In genomic region chr7:44120395-44120794, GRCh38 we compare ENCODE assay signal across 29 cellular contexts. TPM values are rescaled to one million over a fixed set of nuclear protein-coding genes. Genes with fewer than 3 reads are reported as not detected.
DNase-seq lines count a peak whose midpoint lies in the region; ATAC-seq, FAIRE-seq and TF ChIP-seq lines count a peak whose summit lies in the region.
"Had no signal": no experiment of that assay in that cellular context is flagged by ENCODE, and none has a peak within 500 bp of the region (broad histone marks: within the 10 kb centered on the region; RNA-seq: fewer than 3 reads in every experiment).

No MANE protein-coding gene starts in this region.

- no peak for TF ChIP-seq RAD21 in GM12878 (IDR thresholded peaks at IDR 0.05; ENCODE audit: insufficient read depth, low read depth, low read length)

- BruUV-seq in MCF 10A (replicated peaks; lab: Mats Ljungman, UMichigan) (no TSS peak), mammary epithelial cell (replicated peaks; lab: Mats Ljungman, UMichigan) (no TSS peak), GM12878 (replicated peaks; lab: Mats Ljungman, UMichigan) (no TSS peak)

- peak overlapping the region; percentile 52 for H3K27ac Mint-ChIP-seq in MCF 10A (ENCODE audit: low read depth, unreplicated experiment)
- peak overlapping the region; percentile 65 for H3K27ac Mint-ChIP-seq in stimulated activated effector memory CD8-positive, alpha-beta T cell treated with anti-CD3 and anti-CD28 coated beads, Interleukin-12 subunit alpha, Interleukin-12 subunit beta, amount 100 ng/mL, for 72 hours
- H3K27ac Mint-ChIP-seq: GM23338; T-helper 2 cell treated with Interferon-gamma antibody and Interleukin-4, amounts not matched to agents 5 μg/mL and 100 μg/mL, for 36 hours had no signal

- WGBS in mammary epithelial cell (ENCODE audit: low coverage, missing lambda C conversion rate): 92% methylated on average over 6 of the region's 6 CpGs
- 88% methylated on average over 6 of the region's 6 CpGs for WGBS in GM12878 (ENCODE audit: insufficient coverage, insufficient replicate concordance, low lambda C conversion rate, missing lambda C conversion rate)
- WGBS in esophagus squamous epithelium, 2 donors: 82 to 83% methylated on average over 5 to 6 of the region's 6 CpGs

- no peaks in the 10 kb centered on the region for H3K9me3 Mint-ChIP-seq in MCF 10A (ENCODE audit: unreplicated experiment)
- no peaks in the 10 kb centered on the region for H3K9me3 Mint-ChIP-seq in stimulated activated effector memory CD8-positive, alpha-beta T cell treated with anti-CD3 and anti-CD28 coated beads, Interleukin-12 subunit alpha, Interleukin-12 subunit beta, amount 100 ng/mL, for 72 hours
- H3K9me3 Mint-ChIP-seq: activated naive CD8-positive, alpha-beta T cell treated with anti-CD3 and anti-CD28 coated beads, Interleukin-2, amount 10 ng/mL, durations not matched to agents 7 days and 5 days; CD14-positive monocyte; GM23338; HFFc6; T-helper 2 cell treated with Interferon-gamma antibody and Interleukin-4, amounts not matched to agents 5 μg/mL and 100 μg/mL, for 36 hours had no signal

- H3K27ac ChIP-seq in mammary epithelial cell (ENCODE audit: insufficient read depth, low read depth, low read length) (no peak overlapping the region), HEK293 (ENCODE audit: extremely low read depth, low read depth, low read length) (no peak overlapping the region), GM12878 (ENCODE audit: control insufficient read depth, insufficient read depth) (no peak overlapping the region), esophagus squamous epithelium (no peak overlapping the region)
- H3K27ac ChIP-seq: dorsolateral prefrontal cortex had no signal

- peaks cover 32% of the 10 kb centered on the region for H3K4me1 Mint-ChIP-seq in MCF 10A (ENCODE audit: insufficient read depth, unreplicated experiment)
- peaks cover 40% of the 10 kb centered on the region for H3K4me1 Mint-ChIP-seq in stimulated activated effector memory CD8-positive, alpha-beta T cell treated with anti-CD3 and anti-CD28 coated beads, Interleukin-12 subunit alpha, Interleukin-12 subunit beta, amount 100 ng/mL, for 72 hours

- no peaks in the 10 kb centered on the region for H3K27me3 Mint-ChIP-seq in MCF 10A (ENCODE audit: insufficient read depth, unreplicated experiment)

- FAIRE-seq in GM12878 (lab: Jason Lieb, UNC): no peak
- FAIRE-seq: GM12892, small intestine had no signal

- no peak for TF ChIP-seq EP300 in GM12878 (IDR thresholded peaks at IDR 0.05; ENCODE audit: borderline replicate concordance in 1 of 2, control insufficient read depth in 1 of 2, low read depth in 2 of 2, low read length in 2 of 2)

- intact Hi-C loops in MCF 10A (cut with micrococcal nuclease): loop anchor here (5.0 kb wide), 2 partner anchors 38 to 82 kb away; partner anchors contain the start of genes POLM and YKT6
- intact Hi-C loops in mammary epithelial cell (cut with micrococcal nuclease): loop anchor here (5.0 kb wide), 1 partner anchor 48 kb away; no protein-coding TSS in a partner anchor
- intact Hi-C loops in GM12878 (cut with micrococcal nuclease; ENCODE audit: unreplicated experiment): no loop called here
- intact Hi-C loops in esophagus squamous epithelium (cut with DNase I): no loop called here
- intact Hi-C loops in posterior vena cava (cut with DNase I): no loop called here

- H3K4me1 ChIP-seq in mammary epithelial cell (ENCODE audit: insufficient read depth, low read length) (peaks cover 20% of the 10 kb centered on the region), HEK293 (ENCODE audit: control insufficient read depth, insufficient read depth, low read length) (no peaks in the 10 kb centered on the region), GM12878 (ENCODE audit: control insufficient read depth, insufficient read depth, low read length) (peaks cover 6% of the 10 kb centered on the region), esophagus squamous epithelium (peaks cover 7 to 48% (median 11%) of the 10 kb centered on the region in 3 donors)

- H3K4me3 ChIP-seq in mammary epithelial cell (replicated peaks in 1 of 3; ENCODE audit: insufficient read depth in 1 of 3, low read depth in 2 of 3, low read length in 3 of 3) (no peak overlapping the region), HEK293 (ENCODE audit: low read depth, low read length) (no peak overlapping the region), GM12878 (no peak overlapping the region), esophagus squamous epithelium (no peak overlapping the region)
- H3K4me3 ChIP-seq: dorsolateral prefrontal cortex, gastrocnemius medialis, GM23338, tibial artery had no signal

- H2AFZ ChIP-seq in mammary epithelial cell (ENCODE audit: low read depth, low read length): no peak overlapping the region
- H2AFZ ChIP-seq in GM12878 (ENCODE audit: control insufficient read depth, low read depth, low read length): no peak overlapping the region
- H2AFZ ChIP-seq: GM23338 had no signal

- no peaks in the 10 kb centered on the region for H4K20me1 ChIP-seq in mammary epithelial cell (ENCODE audit: insufficient read depth, low read length)
- no peaks in the 10 kb centered on the region for H4K20me1 ChIP-seq in GM12878 (ENCODE audit: control insufficient read depth, insufficient read depth)

- no peak for ATAC-seq in GM12878
- no peak for ATAC-seq in stimulated activated effector memory CD8-positive, alpha-beta T cell treated with anti-CD3 and anti-CD28 coated beads, Interleukin-12 subunit alpha, Interleukin-12 subunit beta, amount 100 ng/mL, for 72 hours
- ATAC-seq: gastrocnemius medialis, GM23338 had no signal

- no peak overlapping the region for H3K4me3 Mint-ChIP-seq in MCF 10A (ENCODE audit: unreplicated experiment)
- no peak overlapping the region for H3K4me3 Mint-ChIP-seq in stimulated activated effector memory CD8-positive, alpha-beta T cell treated with anti-CD3 and anti-CD28 coated beads, Interleukin-12 subunit alpha, Interleukin-12 subunit beta, amount 100 ng/mL, for 72 hours
- H3K4me3 Mint-ChIP-seq: activated naive CD8-positive, alpha-beta T cell treated with anti-CD3 and anti-CD28 coated beads, Interleukin-2, amount 10 ng/mL, durations not matched to agents 7 days and 5 days; CD14-positive monocyte; GM23338; HFFc6 had no signal

- TF ChIP-seq POLR2A in GM12878 (IDR thresholded peaks at IDR 0.05; ENCODE audit: low read depth, low read length) (no peak), esophagus squamous epithelium (IDR thresholded peaks at IDR 0.05) (no peak)

- TF ChIP-seq CTCF in MCF 10A (IDR thresholded peaks at IDR 0.05; ENCODE audit: unreplicated experiment) (no peak), mammary epithelial cell (conservative IDR thresholded peaks at IDR 0.05 in 1 of 2, IDR thresholded peaks at IDR 0.05 in 1 of 2; ENCODE audit: extremely low read depth in 1 of 2, insufficient read depth in 1 of 2, low read depth in 1 of 2, low read length in 2 of 2) (no peak), HEK293 (tag by site-specific recombination; IDR thresholded peaks at IDR 0.05) (no peak), GM12878 (IDR thresholded peaks at IDR 0.05 in 2 of 3, conservative IDR thresholded peaks at IDR 0.05 in 1 of 3; ENCODE audit: control insufficient read depth in 2 of 3, extremely low read depth in 1 of 3, insufficient read depth in 1 of 3, low read depth in 3 of 3, low read length in 3 of 3) (no peak), esophagus squamous epithelium (IDR thresholded peaks at IDR 0.05) (no peak)

- POLR2A ChIA-PET in MCF 10A (lab: Yijun Ruan, JAX): interaction anchor here (0.7 kb wide), 1 partner anchor 33 kb away, joined by 3 read pairs; no protein-coding TSS in a partner anchor
- POLR2A ChIA-PET in HEK293 (lab: Yijun Ruan, JAX): no interaction called here
- POLR2A ChIA-PET in GM12878 (lab: Charles Lee): no interaction called here

- peaks cover 11% of the 10 kb centered on the region for H3K36me3 ChIP-seq in mammary epithelial cell (ENCODE audit: insufficient read depth, low read length)
- peaks cover 12 to 63% of the 10 kb centered on the region in 2 experiments for H3K36me3 ChIP-seq in HEK293 (ENCODE audit: control insufficient read depth in 2 of 2, insufficient read depth in 1 of 2, low read length in 2 of 2)
- H3K36me3 ChIP-seq in GM12878 (ENCODE audit: control insufficient read depth in 2 of 2, insufficient read depth in 2 of 2, low read length in 1 of 2): peaks cover 8 to 11% of the 10 kb centered on the region in 2 experiments; a peak in 3 of 4 replicates
- peaks cover 4 to 66% (median 6%) of the 10 kb centered on the region in 3 donors for H3K36me3 ChIP-seq in esophagus squamous epithelium

- in situ Hi-C loops in mammary epithelial cell (cut with MboI; ENCODE audit: low sequenced_read_pairs in 2 of 2): no loop called here
- in situ Hi-C loops in GM12878 (cut with MboI): no loop called here

- H3K9me3 ChIP-seq in mammary epithelial cell (replicated peaks; ENCODE audit: insufficient read depth, low read length) (no peaks in the 10 kb centered on the region), HEK293 (ENCODE audit: control insufficient read depth, insufficient read depth, low read depth, low read length) (no peaks in the 10 kb centered on the region), GM12878 (replicated peaks; ENCODE audit: control insufficient read depth, insufficient read depth, low read length) (no peaks in the 10 kb centered on the region), esophagus squamous epithelium (no peaks in the 10 kb centered on the region)
- H3K9me3 ChIP-seq: gastrocnemius medialis, SK-N-SH, tibial artery had no signal

- peaks cover 20% of the 10 kb centered on the region for H3K36me3 Mint-ChIP-seq in MCF 10A (ENCODE audit: insufficient read depth, unreplicated experiment)
- H3K36me3 Mint-ChIP-seq in stimulated activated effector memory CD8-positive, alpha-beta T cell treated with anti-CD3 and anti-CD28 coated beads, Interleukin-12 subunit alpha, Interleukin-12 subunit beta, amount 100 ng/mL, for 72 hours: peaks cover 53% of the 10 kb centered on the region

- no peak for DNase-seq in MCF 10A (ENCODE audit: unreplicated experiment)
- no peak for DNase-seq in mammary epithelial cell
- DNase-seq in GM12878 (ENCODE audit: low read depth, low spot score): no peak
- no peak for DNase-seq in stimulated activated effector memory CD8-positive, alpha-beta T cell treated with anti-CD3 and anti-CD28 coated beads, Interleukin-12 subunit alpha, Interleukin-12 subunit beta, amount 100 ng/mL, for 72 hours (ENCODE audit: low spot score in 2 of 2)
- no peak for DNase-seq in esophagus squamous epithelium (lab: John Stamatoyannopoulos, UW)
- no peak for DNase-seq in posterior vena cava (ENCODE audit: low spot score)
- DNase-seq: activated CD4-positive, alpha-beta T cell treated with anti-CD3 and anti-CD28 coated beads for 4 hours; activated CD8-positive, alpha-beta memory T cell treated with anti-CD3 and anti-CD28 coated beads for 24 hours; activated naive CD8-positive, alpha-beta T cell treated with anti-CD3 and anti-CD28 coated beads, Interleukin-2, amount 10 ng/mL, durations not matched to agents 7 days and 5 days; cerebellar nuclear complex; dorsolateral prefrontal cortex; gastrocnemius medialis; HFFc6; Kasumi-1; mesenchymal stem cell; NCI-H1694; SK-N-SH; small intestine; tibial artery had no signal

- H3K4me2 ChIP-seq in mammary epithelial cell (ENCODE audit: insufficient read depth, low read depth, low read length) (no peak overlapping the region), GM12878 (ENCODE audit: control insufficient read depth, insufficient read depth) (peak overlapping the region; percentile 30; the same call in 1 of the 2 replicates)
- H3K4me2 ChIP-seq: GM23338, SK-N-SH had no signal

- SMC1A ChIA-PET in GM12878 (lab: Charles Lee; ENCODE audit: uncharacterized antibody, unreplicated experiment): interaction anchor here (0.8 kb wide), 1 partner anchor 82 kb away, joined by 3 read pairs; no protein-coding TSS in a partner anchor

- H3K27me3 ChIP-seq in mammary epithelial cell (ENCODE audit: insufficient read depth, low read length) (no peaks in the 10 kb centered on the region), GM12878 (replicated peaks in 1 of 2; ENCODE audit: control insufficient read depth in 2 of 2, insufficient read depth in 2 of 2, low read length in 1 of 2) (no peaks in the 10 kb centered on the region), esophagus squamous epithelium (no peaks in the 10 kb centered on the region)
- H3K27me3 ChIP-seq: dorsolateral prefrontal cortex, gastrocnemius medialis, tibial artery had no signal

- H3K9ac ChIP-seq in mammary epithelial cell (ENCODE audit: insufficient read depth, low read length): no peak overlapping the region
- H3K9ac ChIP-seq in GM12878 (ENCODE audit: control insufficient read depth, insufficient read depth, low read length): no peak overlapping the region
- H3K9ac ChIP-seq: SK-N-SH had no signal

- RAD21 ChIA-PET in GM12878 (lab: Charles Lee; ENCODE audit: unreplicated experiment): no interaction called here

- peaks cover 40% of the 10 kb centered on the region for H3K79me2 ChIP-seq in mammary epithelial cell (ENCODE audit: insufficient read depth, low read length)
- H3K79me2 ChIP-seq in GM12878 (ENCODE audit: control insufficient read depth, insufficient read depth, low read length): peaks cover 16% of the 10 kb centered on the region

- dilution Hi-C loops in mammary epithelial cell (cut with HindIII; ENCODE audit: low sequenced_read_pairs): no loop called here

- CTCF ChIA-PET in MCF 10A (lab: Yijun Ruan, JAX): no interaction called here
- CTCF ChIA-PET in mammary epithelial cell (lab: Charles Lee; ENCODE audit: low non-redundant PET): no interaction called here
- CTCF ChIA-PET in HEK293 (lab: Yijun Ruan, JAX): no interaction called here
- CTCF ChIA-PET in GM12878 (lab: Yijun Ruan, JAX): interaction anchor here (0.5 kb wide), 1 partner anchor 474 kb away, joined by 3 read pairs; no protein-coding TSS in a partner anchor

RNA-seq across cellular contexts. Expression of gene POLD2, which starts 3.0 kb away (rescaled TPM):
- total RNA-seq in MCF 10A (2022): 118 and 179 TPM in 2 replicates
- 100 to 1,000 TPM in 1 of 2 donors, 10 to 100 TPM in 1; 72.8 to 144 TPM for total RNA-seq in mammary epithelial cell
- polyA plus RNA-seq in mammary epithelial cell: 187 TPM
- polyA minus RNA-seq in mammary epithelial cell: 144 TPM
- 86.8 and 93.9 TPM in 2 replicates for total RNA-seq in GM12878 (2013; cell fraction: nucleolus; rRNA removed)
- 149 and 169 TPM in 2 replicates for total RNA-seq in GM12878 (2014; rRNA removed)
- total RNA-seq in GM12878 (2014; rRNA removed; fragmentation: Illumina TruSeq; extraction: Trizol): 97.5 and 105 TPM in 2 replicates
- 169 TPM in 2 replicates for total RNA-seq in GM12878 (2021)
- polyA plus RNA-seq in GM12878 (2011; ENCODE audit: low read depth): 99.6 TPM
- 113 and 179 TPM in 2 replicates for polyA plus RNA-seq in GM12878 (2011; rRNA removed)
- polyA plus RNA-seq in GM12878 (2011; cell fraction: cytosol; rRNA removed): 225 and 290 TPM in 2 replicates
- 281 and 287 TPM in 2 replicates for polyA plus RNA-seq in GM12878 (2011; cell fraction: nucleus; rRNA removed)
- 110 and 118 TPM in 2 replicates for polyA plus RNA-seq in GM12878 (2012)
- polyA plus RNA-seq in GM12878 (2014; fragmentation: Illumina TruSeq; extraction: Trizol): 61.8 and 118 TPM in 2 replicates
- 10 to 100 TPM; 19.1 to 42.7 TPM for polyA plus RNA-seq in GM12878 (2014; fragmentation: Nextera tagmentation; extraction: Ambion mirVana)
- 193 and 194 TPM in 2 replicates for polyA plus RNA-seq in GM12878 (2014; rRNA removed)
- 100 to 1,000 TPM; 266 to 287 TPM for polyA plus RNA-seq in GM12878 (2016; fragmentation: Nextera tagmentation; extraction: Ambion mirVana)
- polyA minus RNA-seq in GM12878 (2011; rRNA and poly(A)+ RNA removed): 75.3 and 127 TPM in 2 replicates
- polyA minus RNA-seq in GM12878 (2011; cell fraction: cytosol; rRNA and poly(A)+ RNA removed): 41.1 and 46.9 TPM in 2 replicates
- 54.9 and 61.8 TPM in 2 replicates for polyA minus RNA-seq in GM12878 (2011; cell fraction: nucleus; rRNA and poly(A)+ RNA removed)
- 100 to 1,000 TPM in 1 of 4 donors, 10 to 100 TPM in 3; 71.2 to 164 (median 89.5) TPM for total RNA-seq in esophagus squamous epithelium
- 10 to 100 TPM; 39.9 to 60.0 TPM for total RNA-seq in posterior vena cava

RNA-seq across cellular contexts. Expression of gene AEBP1, which starts 16.2 kb away (rescaled TPM):
- total RNA-seq in MCF 10A (2022) (not detected in 2 replicates), mammary epithelial cell (10 to 100 TPM in 1 of 2 donors, under 1 TPM in 1; 0.24 to 16.7 TPM), GM12878 (2014; rRNA removed) (0.06 TPM in 1 of 2 replicates, not detected in the other), GM12878 (2014; rRNA removed; fragmentation: Illumina TruSeq; extraction: Trizol) (not detected in 2 replicates), GM12878 (2021) (0.16 and 0.23 TPM in 2 replicates), esophagus squamous epithelium (10 to 100 TPM in 2 of 4 donors, 1 to 10 TPM in 2; 4.6 to 83.9 (median 25.2) TPM), posterior vena cava (100 to 1,000 TPM; 783 to 919 TPM)
- polyA plus RNA-seq in mammary epithelial cell (0.06 TPM), GM12878 (2011; rRNA removed) (0.09 and 0.20 TPM in 2 replicates), GM12878 (2014; fragmentation: Illumina TruSeq; extraction: Trizol) (not detected in 2 replicates), GM12878 (2014; fragmentation: Nextera tagmentation; extraction: Ambion mirVana) (not detected), GM12878 (2014; rRNA removed) (0.08 TPM in 1 of 2 replicates, not detected in the other), GM12878 (2016; fragmentation: Nextera tagmentation; extraction: Ambion mirVana) (under 1 TPM in 1 of 2 experiments, not detected in 1; 0.11 TPM)
- polyA minus RNA-seq in mammary epithelial cell: 5.3 TPM
- 1.9 and 3.2 TPM in 2 replicates for total RNA-seq in GM12878 (2013; cell fraction: nucleolus; rRNA removed)
- polyA plus RNA-seq in GM12878 (2011; ENCODE audit: low read depth): 0.46 TPM
- 0.13 and 0.22 TPM in 2 replicates for polyA plus RNA-seq in GM12878 (2011; cell fraction: cytosol; rRNA removed)
- polyA plus RNA-seq in GM12878 (2011; cell fraction: nucleus; rRNA removed): 1.8 and 3.1 TPM in 2 replicates
- polyA plus RNA-seq in GM12878 (2012): 0.31 and 0.46 TPM in 2 replicates
- 0.67 TPM in 1 of 2 replicates, not detected in the other for polyA minus RNA-seq in GM12878 (2011; rRNA and poly(A)+ RNA removed)
- polyA minus RNA-seq in GM12878 (2011; cell fraction: cytosol; rRNA and poly(A)+ RNA removed): not detected in 2 replicates
- 0.24 and 0.57 TPM in 2 replicates for polyA minus RNA-seq in GM12878 (2011; cell fraction: nucleus; rRNA and poly(A)+ RNA removed)
- total RNA-seq: NCI-H460 had no signal
- polyA plus RNA-seq: CD14-positive monocyte had no signal

RNA-seq across cellular contexts. Expression of gene MYL7, which starts 20.7 kb away (rescaled TPM):
- total RNA-seq in MCF 10A (2022) (not detected in 2 replicates), mammary epithelial cell (10 to 100 TPM in 1 of 2 donors, under 1 TPM in 1; 0.82 to 31.0 TPM), GM12878 (2014; rRNA removed) (not detected in 2 replicates), GM12878 (2014; rRNA removed; fragmentation: Illumina TruSeq; extraction: Trizol) (not detected in 2 replicates), GM12878 (2021) (not detected in 2 replicates), esophagus squamous epithelium (not detected), posterior vena cava (1 to 10 TPM in 1 of 2 donors, not detected in 1; 1.4 TPM)
- polyA plus RNA-seq in mammary epithelial cell (0.11 TPM), GM12878 (2011; rRNA removed) (not detected in 2 replicates), GM12878 (2014; fragmentation: Illumina TruSeq; extraction: Trizol) (not detected in 2 replicates), GM12878 (2014; fragmentation: Nextera tagmentation; extraction: Ambion mirVana) (not detected), GM12878 (2014; rRNA removed) (not detected in 2 replicates), GM12878 (2016; fragmentation: Nextera tagmentation; extraction: Ambion mirVana) (1 to 10 TPM in 1 of 2 experiments, not detected in 1; 1.9 TPM)
- not detected for polyA minus RNA-seq in mammary epithelial cell
- not detected in 2 replicates for total RNA-seq in GM12878 (2013; cell fraction: nucleolus; rRNA removed)
- polyA plus RNA-seq in GM12878 (2011; ENCODE audit: low read depth): not detected
- polyA plus RNA-seq in GM12878 (2011; cell fraction: cytosol; rRNA removed): not detected in 2 replicates
- polyA plus RNA-seq in GM12878 (2011; cell fraction: nucleus; rRNA removed): not detected in 2 replicates
- polyA plus RNA-seq in GM12878 (2012): not detected in 2 replicates
- not detected in 2 replicates for polyA minus RNA-seq in GM12878 (2011; rRNA and poly(A)+ RNA removed)
- polyA minus RNA-seq in GM12878 (2011; cell fraction: cytosol; rRNA and poly(A)+ RNA removed): not detected in 2 replicates
- polyA minus RNA-seq in GM12878 (2011; cell fraction: nucleus; rRNA and poly(A)+ RNA removed): not detected in 2 replicates
- total RNA-seq: activated naive CD8-positive, alpha-beta T cell treated with anti-CD3 and anti-CD28 coated beads, Interleukin-2, amount 10 ng/mL, durations not matched to agents 7 days and 5 days; GM23338; myocyte; NCI-H460; OCI-LY7; osteocyte; renal cortical epithelial cell had no signal
- polyA plus RNA-seq: CD14-positive monocyte, SK-N-SH had no signal

RNA-seq across cellular contexts. Expression of gene POLM, which starts 38.1 kb away (rescaled TPM):
- total RNA-seq in MCF 10A (2022): 19.2 and 22.8 TPM in 2 replicates
- 10 to 100 TPM; 11.8 to 18.7 TPM for total RNA-seq in mammary epithelial cell
- 5.3 TPM for polyA plus RNA-seq in mammary epithelial cell
- 4.8 TPM for polyA minus RNA-seq in mammary epithelial cell
- total RNA-seq in GM12878 (2013; cell fraction: nucleolus; rRNA removed): 108 and 133 TPM in 2 replicates
- total RNA-seq in GM12878 (2014; rRNA removed): 23.3 and 24.8 TPM in 2 replicates
- total RNA-seq in GM12878 (2014; rRNA removed; fragmentation: Illumina TruSeq; extraction: Trizol): 13.5 and 14.1 TPM in 2 replicates
- total RNA-seq in GM12878 (2021): 33.8 and 37.8 TPM in 2 replicates
- 9.0 TPM for polyA plus RNA-seq in GM12878 (2011; ENCODE audit: low read depth)
- 11.0 and 15.9 TPM in 2 replicates for polyA plus RNA-seq in GM12878 (2011; rRNA removed)
- 17.6 and 26.6 TPM in 2 replicates for polyA plus RNA-seq in GM12878 (2011; cell fraction: cytosol; rRNA removed)
- polyA plus RNA-seq in GM12878 (2011; cell fraction: nucleus; rRNA removed): 86.2 and 99.8 TPM in 2 replicates
- 16.6 and 18.6 TPM in 2 replicates for polyA plus RNA-seq in GM12878 (2012)
- 8.0 and 16.1 TPM in 2 replicates for polyA plus RNA-seq in GM12878 (2014; fragmentation: Illumina TruSeq; extraction: Trizol)
- 1 to 10 TPM; 3.1 to 4.6 TPM for polyA plus RNA-seq in GM12878 (2014; fragmentation: Nextera tagmentation; extraction: Ambion mirVana)
- polyA plus RNA-seq in GM12878 (2014; rRNA removed): 39.4 and 41.5 TPM in 2 replicates
- 10 to 100 TPM; 22.0 to 23.2 TPM for polyA plus RNA-seq in GM12878 (2016; fragmentation: Nextera tagmentation; extraction: Ambion mirVana)
- polyA minus RNA-seq in GM12878 (2011; rRNA and poly(A)+ RNA removed): 19.2 and 33.0 TPM in 2 replicates
- polyA minus RNA-seq in GM12878 (2011; cell fraction: cytosol; rRNA and poly(A)+ RNA removed): 12.7 and 16.4 TPM in 2 replicates
- polyA minus RNA-seq in GM12878 (2011; cell fraction: nucleus; rRNA and poly(A)+ RNA removed): 41.2 and 67.5 TPM in 2 replicates
- 10 to 100 TPM; 24.1 to 45.9 (median 24.8) TPM for total RNA-seq in esophagus squamous epithelium
- total RNA-seq in posterior vena cava: 10 to 100 TPM in 1 of 2 donors, 1 to 10 TPM in 1; 9.4 to 16.9 TPM

RNA-seq across cellular contexts. Expression of gene PGAM2, which starts 55.0 kb away (rescaled TPM):
- total RNA-seq in MCF 10A (2022): not detected in 2 replicates
- total RNA-seq in mammary epithelial cell: not detected
- not detected for polyA plus RNA-seq in mammary epithelial cell
- polyA minus RNA-seq in mammary epithelial cell: not detected
- 2.5 and 3.7 TPM in 2 replicates for total RNA-seq in GM12878 (2013; cell fraction: nucleolus; rRNA removed)
- total RNA-seq in GM12878 (2014; rRNA removed): not detected in 2 replicates
- not detected in 2 replicates for total RNA-seq in GM12878 (2014; rRNA removed; fragmentation: Illumina TruSeq; extraction: Trizol)
- 0.24 TPM in 1 of 2 replicates, not detected in the other for total RNA-seq in GM12878 (2021)
- polyA plus RNA-seq in GM12878 (2011; ENCODE audit: low read depth): not detected
- not detected in 2 replicates for polyA plus RNA-seq in GM12878 (2011; rRNA removed)
- polyA plus RNA-seq in GM12878 (2011; cell fraction: cytosol; rRNA removed): not detected in 2 replicates
- 0.87 and 1.2 TPM in 2 replicates for polyA plus RNA-seq in GM12878 (2011; cell fraction: nucleus; rRNA removed)
- 0.18 TPM in 1 of 2 replicates, not detected in the other for polyA plus RNA-seq in GM12878 (2012)
- not detected in 2 replicates for polyA plus RNA-seq in GM12878 (2014; fragmentation: Illumina TruSeq; extraction: Trizol)
- not detected for polyA plus RNA-seq in GM12878 (2014; fragmentation: Nextera tagmentation; extraction: Ambion mirVana)
- 0.13 TPM in 1 of 2 replicates, not detected in the other for polyA plus RNA-seq in GM12878 (2014; rRNA removed)
- polyA plus RNA-seq in GM12878 (2016; fragmentation: Nextera tagmentation; extraction: Ambion mirVana): not detected
- polyA minus RNA-seq in GM12878 (2011; rRNA and poly(A)+ RNA removed): not detected in 2 replicates
- not detected in 2 replicates for polyA minus RNA-seq in GM12878 (2011; cell fraction: cytosol; rRNA and poly(A)+ RNA removed)
- polyA minus RNA-seq in GM12878 (2011; cell fraction: nucleus; rRNA and poly(A)+ RNA removed): 0.57 and 0.97 TPM in 2 replicates
- 1 to 10 TPM in 2 of 4 donors, under 1 TPM in 1, not detected in 1; 0.57 to 1.6 (median 1.3) TPM for total RNA-seq in esophagus squamous epithelium
- total RNA-seq in posterior vena cava: 1 to 10 TPM; 1.6 to 2.1 TPM
- total RNA-seq: NCI-H460 had no signal
- polyA plus RNA-seq: CD14-positive monocyte had no signal

Comparison
In these comparisons a context has a peak if more than half of its experiments do, and no peak if none do; other contexts are left out.
1. RNA of gene AEBP1, which starts 16.2 kb away (total RNA-seq): 783 to 919 TPM in posterior vena cava; 4.6 to 83.9 TPM in esophagus squamous epithelium, 0.24 to 16.7 TPM in mammary epithelial cell, not detected in MCF 10A and 0.06 to 3.2 TPM in GM12878; every median in the first group is over 4 times any median in the second.
2. intact Hi-C loops: an anchor here in MCF 10A (5.0 kb wide) and mammary epithelial cell (5.0 kb wide); none called in GM12878, esophagus squamous epithelium and posterior vena cava.